In the genomic region with DNA sequence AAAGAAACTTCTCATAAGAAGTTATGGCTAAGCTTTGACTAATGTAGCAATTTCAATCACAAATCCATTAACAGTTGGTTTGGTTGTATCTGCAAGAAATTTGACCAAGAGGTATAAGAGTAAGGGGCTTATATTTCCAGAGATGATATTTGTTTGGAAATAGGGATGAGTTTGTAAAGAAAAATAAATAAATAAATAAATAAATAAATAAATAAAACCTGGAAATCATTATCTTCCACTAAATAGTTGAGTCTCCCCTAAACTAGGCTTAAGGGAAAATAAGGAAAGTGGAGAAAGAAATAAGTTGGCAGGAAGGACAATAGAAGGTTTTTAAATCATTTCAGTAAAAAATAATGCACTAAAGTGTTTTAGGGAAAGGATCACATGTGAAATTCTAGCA, we compare ENCODE assay signal across 39 cellular contexts. TPM values are rescaled to one million over a fixed set of nuclear protein-coding genes. Genes with fewer than 3 reads are reported as not detected.
"Had no signal": no experiment of that assay in that cellular context is flagged by ENCODE, and none has a peak within 500 bp of the region (broad histone marks: within the 10 kb centered on the region; RNA-seq: fewer than 3 reads in every experiment).

No MANE protein-coding gene starts in this region.

- ATAC-seq: activated naive CD4-positive, alpha-beta T cell treated with anti-CD3 and anti-CD28 coated beads, Interleukin-2, amount 50 U/mL, for 72 hours; activated naive CD8-positive, alpha-beta T cell treated with anti-CD3 and anti-CD28 coated beads, Interleukin-2, amount 50 U/mL, for 24 hours; activated T-cell treated with anti-CD3 and anti-CD28 coated beads, Interleukin-2, amount 50 U/mL, for 4 hours; activated T-cell treated with anti-CD3 and anti-CD28 coated beads, Interleukin-2, amount 50 U/mL, for 72 hours; activated T-helper 17 cell treated with anti-CD3 and anti-CD28 coated beads, Interleukin-2, amount 50 U/mL, for 72 hours; body of pancreas had no signal

- H3K27ac ChIP-seq: adrenal gland, ascending aorta, body of pancreas, brain microvascular endothelial cell, breast epithelium, cardiac muscle cell had no signal

- H3K27ac Mint-ChIP-seq: activated naive CD4-positive, alpha-beta T cell treated with anti-CD3 and anti-CD28 coated beads for 36 hours; activated naive CD4-positive, alpha-beta T cell treated with anti-CD3 and anti-CD28 coated beads, Interleukin-2, amount 10 ng/mL, durations not matched to agents 7 days and 5 days; activated naive CD4-positive, alpha-beta T cell treated with anti-CD3 and anti-CD28 coated beads, Interleukin-2, amount 50 U/mL, for 24 hours; activated naive CD4-positive, alpha-beta T cell treated with anti-CD3 and anti-CD28 coated beads, Interleukin-2, amount 50 U/mL, for 72 hours; activated naive CD8-positive, alpha-beta T cell; activated naive CD8-positive, alpha-beta T cell treated with anti-CD3 and anti-CD28 coated beads for 36 hours; activated naive CD8-positive, alpha-beta T cell treated with anti-CD3 and anti-CD28 coated beads, Interleukin-2, amount 10 ng/mL, durations not matched to agents 7 days and 5 days; activated naive CD8-positive, alpha-beta T cell treated with anti-CD3 and anti-CD28 coated beads, Interleukin-2, amount 50 U/mL, for 24 hours; activated T-cell treated with anti-CD3 and anti-CD28 coated beads, Interleukin-2, amount 50 U/mL, for 24 hours; activated T-cell treated with anti-CD3 and anti-CD28 coated beads, Interleukin-2, amount 50 U/mL, for 72 hours; activated T-helper 1 cell treated with anti-CD3 and anti-CD28 coated beads, Interleukin-12 subunit alpha, Interleukin-12 subunit beta, Interleukin-2, Interleukin-4 antibody, amounts not matched to agents 30 ng/mL and 10 ng/mL and 1 ng/mL, durations not matched to agents 14 hours and 24 hours and 36 hours; activated T-helper 17 cell treated with anti-CD3 and anti-CD28 coated beads, Interleukin-2, amount 50 U/mL, for 72 hours; activated T-helper 2 cell treated with anti-CD3 and anti-CD28 coated beads, Interferon-gamma antibody, Interleukin-2, Interleukin-4, amounts not matched to agents 10 μg/mL and 5 μg/mL and 100 μg/mL, durations not matched to agents 14 hours and 24 hours and 36 hours; brain had no signal

- H3K27me3 ChIP-seq: adrenal gland, ascending aorta, body of pancreas, brain microvascular endothelial cell, breast epithelium, cardiac muscle cell had no signal

- DNase-seq: activated effector memory CD4-positive, alpha-beta T cell treated with anti-CD3 and anti-CD28 coated beads, Interleukin-2, amount 50 U/mL, for 16 hours; activated effector memory CD4-positive, alpha-beta T cell treated with Interleukin-2 at 50 U/mL for 16 hours; activated gamma-delta T cell; activated gamma-delta T cell treated with Interleukin-2 at 50 U/mL for 16 hours; activated naive CD4-positive, alpha-beta T cell; activated naive CD4-positive, alpha-beta T cell treated with anti-CD3 and anti-CD28 coated beads for 36 hours; activated naive CD4-positive, alpha-beta T cell treated with anti-CD3 and anti-CD28 coated beads, Interleukin-2, amount 10 ng/mL, durations not matched to agents 7 days and 5 days; activated naive CD4-positive, alpha-beta T cell treated with anti-CD3 and anti-CD28 coated beads, Interleukin-2, amount 50 U/mL, for 16 hours; activated naive CD4-positive, alpha-beta T cell treated with Interleukin-2 at 50 U/mL for 16 hours; activated naive CD8-positive, alpha-beta T cell treated with anti-CD3 and anti-CD28 coated beads for 36 hours; activated naive CD8-positive, alpha-beta T cell treated with anti-CD3 and anti-CD28 coated beads, Interleukin-2, amount 10 ng/mL, durations not matched to agents 7 days and 5 days; activated naive CD8-positive, alpha-beta T cell treated with anti-CD3 and anti-CD28 coated beads, Interleukin-2, amount 50 U/mL, for 24 hours; activated T-cell treated with anti-CD3 and anti-CD28 coated beads, Interleukin-2, amount 50 U/mL, for 1 hour; activated T-cell treated with anti-CD3 and anti-CD28 coated beads, Interleukin-2, amount 50 U/mL, for 24 hours; activated T-cell treated with anti-CD3 and anti-CD28 coated beads, Interleukin-2, amount 50 U/mL, for 4 hours; activated T-cell treated with anti-CD3 and anti-CD28 coated beads, Interleukin-2, amount 50 U/mL, for 48 hours; activated T-cell treated with anti-CD3 and anti-CD28 coated beads, Interleukin-2, amount 50 U/mL, for 72 hours; adrenal gland; amniotic stem cell; amygdala; aorta; body of pancreas; brain microvascular endothelial cell; caudate nucleus; central memory CD4-positive, alpha-beta T cell; cerebellar nuclear complex had no signal

- H3K27me3 Mint-ChIP-seq: activated naive CD4-positive, alpha-beta T cell treated with anti-CD3 and anti-CD28 coated beads, Interleukin-2, amount 10 ng/mL, durations not matched to agents 7 days and 5 days; activated naive CD8-positive, alpha-beta T cell treated with anti-CD3 and anti-CD28 coated beads for 36 hours; activated naive CD8-positive, alpha-beta T cell treated with anti-CD3 and anti-CD28 coated beads, Interleukin-2, amount 10 ng/mL, durations not matched to agents 7 days and 5 days; activated naive CD8-positive, alpha-beta T cell treated with anti-CD3 and anti-CD28 coated beads, Interleukin-2, amount 50 U/mL, for 24 hours; activated T-cell treated with anti-CD3 and anti-CD28 coated beads, Interleukin-2, amount 50 U/mL, for 24 hours; brain; central memory CD8-positive, alpha-beta T cell had no signal

- H3K9me3 ChIP-seq: adrenal gland, ascending aorta, body of pancreas, breast epithelium had no signal

- H3K4me3 Mint-ChIP-seq: activated naive CD4-positive, alpha-beta T cell treated with anti-CD3 and anti-CD28 coated beads for 36 hours; activated naive CD4-positive, alpha-beta T cell treated with anti-CD3 and anti-CD28 coated beads, Interleukin-2, amount 10 ng/mL, durations not matched to agents 7 days and 5 days; activated naive CD4-positive, alpha-beta T cell treated with anti-CD3 and anti-CD28 coated beads, Interleukin-2, amount 50 U/mL, for 24 hours; activated naive CD8-positive, alpha-beta T cell; activated naive CD8-positive, alpha-beta T cell treated with anti-CD3 and anti-CD28 coated beads for 36 hours; activated naive CD8-positive, alpha-beta T cell treated with anti-CD3 and anti-CD28 coated beads, Interleukin-2, amount 10 ng/mL, durations not matched to agents 7 days and 5 days; activated naive CD8-positive, alpha-beta T cell treated with anti-CD3 and anti-CD28 coated beads, Interleukin-2, amount 50 U/mL, for 24 hours; activated T-cell treated with anti-CD3 and anti-CD28 coated beads, Interleukin-2, amount 50 U/mL, for 24 hours; activated T-cell treated with anti-CD3 and anti-CD28 coated beads, Interleukin-2, amount 50 U/mL, for 4 hours; activated T-cell treated with anti-CD3 and anti-CD28 coated beads, Interleukin-2, amount 50 U/mL, for 72 hours; activated T-helper 1 cell treated with anti-CD3 and anti-CD28 coated beads, Interleukin-12 subunit alpha, Interleukin-12 subunit beta, Interleukin-2, Interleukin-4 antibody, amounts not matched to agents 30 ng/mL and 10 ng/mL and 1 ng/mL, durations not matched to agents 14 hours and 24 hours and 36 hours; activated T-helper 17 cell treated with anti-CD3 and anti-CD28 coated beads, Interleukin-2, amount 50 U/mL, for 72 hours; brain; central memory CD8-positive, alpha-beta T cell had no signal

- H3K36me3 Mint-ChIP-seq: activated naive CD4-positive, alpha-beta T cell treated with anti-CD3 and anti-CD28 coated beads, Interleukin-2, amount 10 ng/mL, durations not matched to agents 7 days and 5 days; activated naive CD4-positive, alpha-beta T cell treated with anti-CD3 and anti-CD28 coated beads, Interleukin-2, amount 50 U/mL, for 24 hours; activated naive CD4-positive, alpha-beta T cell treated with anti-CD3 and anti-CD28 coated beads, Interleukin-2, amount 50 U/mL, for 72 hours; activated naive CD8-positive, alpha-beta T cell; activated naive CD8-positive, alpha-beta T cell treated with anti-CD3 and anti-CD28 coated beads for 36 hours; activated naive CD8-positive, alpha-beta T cell treated with anti-CD3 and anti-CD28 coated beads, Interleukin-2, amount 10 ng/mL, durations not matched to agents 7 days and 5 days; brain had no signal

- H3K4me1 ChIP-seq: adrenal gland, ascending aorta, body of pancreas, breast epithelium had no signal

- H3K4me3 ChIP-seq: adrenal gland, ascending aorta, body of pancreas, breast epithelium, cardiac muscle cell had no signal

- H3K4me1 Mint-ChIP-seq: activated naive CD4-positive, alpha-beta T cell treated with anti-CD3 and anti-CD28 coated beads, Interleukin-2, amount 10 ng/mL, durations not matched to agents 7 days and 5 days; activated naive CD4-positive, alpha-beta T cell treated with anti-CD3 and anti-CD28 coated beads, Interleukin-2, amount 50 U/mL, for 24 hours; activated naive CD8-positive, alpha-beta T cell treated with anti-CD3 and anti-CD28 coated beads for 36 hours; activated naive CD8-positive, alpha-beta T cell treated with anti-CD3 and anti-CD28 coated beads, Interleukin-2, amount 10 ng/mL, durations not matched to agents 7 days and 5 days; activated naive CD8-positive, alpha-beta T cell treated with anti-CD3 and anti-CD28 coated beads, Interleukin-2, amount 50 U/mL, for 24 hours; activated T-helper 17 cell treated with anti-CD3 and anti-CD28 coated beads, Interleukin-2, amount 50 U/mL, for 72 hours; brain; central memory CD8-positive, alpha-beta T cell had no signal

- FAIRE-seq: astrocyte, bronchial epithelial cell had no signal

- H3K9me3 Mint-ChIP-seq: activated naive CD4-positive, alpha-beta T cell treated with anti-CD3 and anti-CD28 coated beads for 36 hours; activated naive CD4-positive, alpha-beta T cell treated with anti-CD3 and anti-CD28 coated beads, Interleukin-2, amount 10 ng/mL, durations not matched to agents 7 days and 5 days; activated naive CD4-positive, alpha-beta T cell treated with anti-CD3 and anti-CD28 coated beads, Interleukin-2, amount 50 U/mL, for 24 hours; activated naive CD4-positive, alpha-beta T cell treated with anti-CD3 and anti-CD28 coated beads, Interleukin-2, amount 50 U/mL, for 72 hours; activated naive CD8-positive, alpha-beta T cell treated with anti-CD3 and anti-CD28 coated beads for 36 hours; activated naive CD8-positive, alpha-beta T cell treated with anti-CD3 and anti-CD28 coated beads, Interleukin-2, amount 10 ng/mL, durations not matched to agents 7 days and 5 days; activated naive CD8-positive, alpha-beta T cell treated with anti-CD3 and anti-CD28 coated beads, Interleukin-2, amount 50 U/mL, for 24 hours; activated T-cell treated with anti-CD3 and anti-CD28 coated beads, Interleukin-2, amount 50 U/mL, for 24 hours; activated T-cell treated with anti-CD3 and anti-CD28 coated beads, Interleukin-2, amount 50 U/mL, for 4 hours; activated T-cell treated with anti-CD3 and anti-CD28 coated beads, Interleukin-2, amount 50 U/mL, for 72 hours; activated T-helper 1 cell treated with anti-CD3 and anti-CD28 coated beads, Interleukin-12 subunit alpha, Interleukin-12 subunit beta, Interleukin-2, Interleukin-4 antibody, amounts not matched to agents 30 ng/mL and 10 ng/mL and 1 ng/mL, durations not matched to agents 14 hours and 24 hours and 36 hours; activated T-helper 17 cell treated with anti-CD3 and anti-CD28 coated beads, Interleukin-2, amount 50 U/mL, for 72 hours; activated T-helper 2 cell treated with anti-CD3 and anti-CD28 coated beads, Interferon-gamma antibody, Interleukin-2, Interleukin-4, amounts not matched to agents 10 μg/mL and 5 μg/mL and 100 μg/mL, durations not matched to agents 14 hours and 24 hours and 36 hours; brain had no signal

- H3K36me3 ChIP-seq: adrenal gland, ascending aorta, brain microvascular endothelial cell, breast epithelium, cardiac muscle cell had no signal

RNA-seq across cellular contexts. Expression of gene SCN7A, which starts 23.5 kb away (rescaled TPM):
- total RNA-seq: activated naive CD4-positive, alpha-beta T cell treated with anti-CD3 and anti-CD28 coated beads for 36 hours; activated naive CD4-positive, alpha-beta T cell treated with anti-CD3 and anti-CD28 coated beads, Interleukin-2, amount 50 U/mL, for 72 hours; activated naive CD8-positive, alpha-beta T cell treated with anti-CD3 and anti-CD28 coated beads for 36 hours; activated naive CD8-positive, alpha-beta T cell treated with anti-CD3 and anti-CD28 coated beads, Interleukin-2, amount 10 ng/mL, durations not matched to agents 7 days and 5 days; activated T-cell treated with anti-CD3 and anti-CD28 coated beads, Interleukin-2, amount 50 U/mL, for 72 hours; activated T-helper 1 cell treated with anti-CD3 and anti-CD28 coated beads, Interleukin-12 subunit alpha, Interleukin-12 subunit beta, Interleukin-2, Interleukin-4 antibody, amounts not matched to agents 30 ng/mL and 10 ng/mL and 1 ng/mL, durations not matched to agents 14 hours and 24 hours and 36 hours; activated T-helper 17 cell treated with anti-CD3 and anti-CD28 coated beads, Interleukin-2, amount 50 U/mL, for 72 hours; activated T-helper 2 cell treated with anti-CD3 and anti-CD28 coated beads, Interferon-gamma antibody, Interleukin-2, Interleukin-4, amounts not matched to agents 10 μg/mL and 5 μg/mL and 100 μg/mL, durations not matched to agents 14 hours and 24 hours and 36 hours; bronchial epithelial cell had no signal
